In the genomic region with DNA sequence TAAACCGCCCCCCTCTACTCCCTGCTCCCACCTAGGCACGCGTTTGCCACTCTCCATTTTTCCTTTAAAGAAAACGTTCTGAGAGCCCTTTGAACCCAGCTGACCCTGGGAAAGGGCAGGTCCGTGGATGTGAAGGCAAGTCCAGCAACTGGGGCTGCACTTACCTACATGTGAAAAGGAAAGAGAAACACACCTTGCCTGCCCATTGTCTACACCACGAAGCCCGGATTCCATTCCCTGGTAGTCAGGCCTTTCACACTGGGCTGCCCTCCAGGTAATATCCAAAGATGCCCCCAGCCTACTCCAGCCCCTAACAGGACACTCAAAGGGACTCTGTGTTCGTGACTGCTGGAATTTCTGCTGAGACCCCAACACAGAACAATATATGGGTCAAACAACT, we compare ENCODE assay signal across 7 cellular contexts.
DNase-seq lines count a peak whose midpoint lies in the region; ATAC-seq and TF ChIP-seq lines count a peak whose summit lies in the region.

No MANE protein-coding gene starts in this region.

- H3K4me1 Mint-ChIP-seq in HFFc6 (ENCODE audit: low read depth) (peaks cover 35% of the 10 kb centered on the region), activated B cell treated with CpG ODN at 0.5 μM for 24 hours (peaks cover 45% of the 10 kb centered on the region)

- H3K4me3 Mint-ChIP-seq in HFFc6 (peak overlapping the region; percentile 91), activated B cell treated with CpG ODN at 0.5 μM for 24 hours (peak overlapping the region; percentile 85)

- no peak for ATAC-seq in activated B cell treated with CpG ODN at 0.5 μM for 24 hours (ENCODE audit: low read depth)
- no peak for ATAC-seq in HG03139 (IDR thresholded peaks at IDR 0.05; ENCODE audit: unreplicated experiment)
- no peak for ATAC-seq in GM19455 (IDR thresholded peaks at IDR 0.05; ENCODE audit: unreplicated experiment)

- intact Hi-C loops in activated B cell treated with CpG ODN at 0.5 μM for 24 hours (cut with micrococcal nuclease), result loop anchor here (5.0 kb wide), 4 partner anchors 185 to 1115 kb away; no protein-coding TSS in a partner anchor

- H3K27me3 Mint-ChIP-seq in HFFc6 (ENCODE audit: insufficient read depth) (no peaks in the 10 kb centered on the region), activated B cell treated with CpG ODN at 0.5 μM for 24 hours (no peaks in the 10 kb centered on the region)

- POLR2A ChIA-PET in activated B cell treated with CpG ODN at 0.5 μM for 24 hours (lab: Charles Lee), result interaction anchor here (0.6 to 1.2 kb wide), 2 partner anchors 468 to 610 kb away, joined by 3 read pairs; no protein-coding TSS in a partner anchor

- H3K27me3 ChIP-seq in iPS DF 6.9 (ENCODE audit: control insufficient read depth, insufficient read depth, low read length), result no peaks in the 10 kb centered on the region
- H3K27me3 ChIP-seq in skeletal muscle satellite cell (ENCODE audit: control insufficient read depth, insufficient read depth, low read length), result no peaks in the 10 kb centered on the region

- peak overlapping the region; percentile 96 for H3K9ac ChIP-seq in skeletal muscle satellite cell (ENCODE audit: low read depth, low read length)

- TF ChIP-seq CTCF in HFFc6 (IDR thresholded peaks at IDR 0.05), result no peak
- no peak for TF ChIP-seq CTCF in activated B cell treated with CpG ODN at 0.5 μM for 24 hours (IDR thresholded peaks at IDR 0.05)

- peak overlapping the region; percentile 100 for H3K4me2 ChIP-seq in skeletal muscle satellite cell (ENCODE audit: low read length)

- no peak overlapping the region for H3K27ac ChIP-seq in iPS DF 6.9 (ENCODE audit: low read length)

- CTCF ChIA-PET in activated B cell treated with CpG ODN at 0.5 μM for 24 hours (lab: Charles Lee), result interaction anchor here (0.7 to 2.7 kb wide), 10 partner anchors 12 to 1411 kb away, joined by 3 to 9 read pairs (median 4); no protein-coding TSS in a partner anchor

- WGBS in iPS DF 6.9 (ENCODE audit: insufficient coverage, insufficient read length), result no CpG with 5 or more reads among the region's 8 CpGs

- H3K27ac Mint-ChIP-seq in HFFc6, result peak overlapping the region; percentile 74; the same call in 1 of the 2 replicates
- H3K27ac Mint-ChIP-seq in activated B cell treated with CpG ODN at 0.5 μM for 24 hours, result peak overlapping the region; percentile 88

- no peak overlapping the region for H3K4me3 ChIP-seq in iPS DF 6.9 (ENCODE audit: low read length)
- peak overlapping the region; percentile 90 for H3K4me3 ChIP-seq in skeletal muscle satellite cell (ENCODE audit: low read length)

- DNase-seq in HFFc6 (no peak), activated B cell treated with CpG ODN at 0.5 μM for 24 hours (no peak), iPS DF 6.9 (ENCODE audit: low read depth, low spot score) (peak; percentile 16)
- DNase-seq in stimulated activated CD4-positive, alpha-beta T cell treated with anti-CD3 and anti-CD28 coated beads, Interleukin-15, amount 100 ng/mL, for 24 hours, result no peak

- H3K4me1 ChIP-seq in iPS DF 6.9 (ENCODE audit: control insufficient read depth, insufficient read depth, low read length), result 0 out of 2 replicates have a peak, but pooled peaks cover 2% of the 10 kb centered on the region
- peaks cover 23% of the 10 kb centered on the region for H3K4me1 ChIP-seq in skeletal muscle satellite cell (ENCODE audit: control insufficient read depth, insufficient read depth, low read length)

- H3K36me3 ChIP-seq in iPS DF 6.9 (ENCODE audit: control insufficient read depth, insufficient read depth, low read length) (no peaks in the 10 kb centered on the region), skeletal muscle satellite cell (ENCODE audit: insufficient read depth, low read length) (no peaks in the 10 kb centered on the region)

- H3K36me3 Mint-ChIP-seq in HFFc6 (ENCODE audit: low read depth), result no peaks in the 10 kb centered on the region
- H3K36me3 Mint-ChIP-seq in activated B cell treated with CpG ODN at 0.5 μM for 24 hours (ENCODE audit: low read depth), result peaks cover 10% of the 10 kb centered on the region

- H3K9me3 Mint-ChIP-seq in HFFc6 (no peaks in the 10 kb centered on the region), activated B cell treated with CpG ODN at 0.5 μM for 24 hours (no peaks in the 10 kb centered on the region)

- H3K9me3 ChIP-seq in iPS DF 6.9 (ENCODE audit: control insufficient read depth, insufficient read depth, low read length), result no peaks in the 10 kb centered on the region
- no peaks in the 10 kb centered on the region for H3K9me3 ChIP-seq in skeletal muscle satellite cell (replicated peaks; ENCODE audit: low read length)
